In the genomic region with DNA sequence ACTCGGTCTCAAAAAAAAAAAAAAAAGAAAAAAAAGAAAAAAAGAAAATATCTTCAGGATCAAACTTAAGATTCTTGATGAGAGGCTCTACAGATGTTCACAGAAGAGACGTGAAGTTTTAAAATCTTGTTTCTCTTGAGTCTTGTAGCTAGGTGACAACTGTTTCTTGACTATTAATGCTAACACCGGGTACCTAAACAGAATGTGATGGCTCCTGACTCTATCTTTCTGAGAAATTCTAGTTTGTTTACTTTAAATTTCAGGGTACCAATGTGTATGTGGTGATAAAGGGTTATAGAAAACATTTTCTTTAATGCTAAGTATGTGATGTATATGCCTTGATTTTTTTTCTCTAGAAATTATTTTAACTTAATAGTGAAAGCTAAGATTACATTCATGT, we compare ENCODE assay signal across 15 cellular contexts. TPM values are rescaled to one million over a fixed set of nuclear protein-coding genes. Genes with fewer than 3 reads are reported as not detected.
A peak's percentile ranks its signal among the peaks of the same experiment; 100 is the strongest.
DNase-seq lines count a peak whose midpoint lies in the region; ATAC-seq and TF ChIP-seq lines count a peak whose summit lies in the region.
"Had no signal": no experiment of that assay in that cellular context is flagged by ENCODE, and none has a peak within 500 bp of the region (broad histone marks: within the 10 kb centered on the region; RNA-seq: fewer than 3 reads in every experiment).

No MANE protein-coding gene starts in this region.

- peaks cover 40% of the 10 kb centered on the region for H3K4me1 ChIP-seq in CD4-positive, CD25-positive, alpha-beta regulatory T cell (ENCODE audit: control insufficient read depth, insufficient read depth, low read length, poor library complexity, severe bottlenecking)
- peaks cover 27% of the 10 kb centered on the region for H3K4me1 ChIP-seq in osteoblast (ENCODE audit: insufficient read depth, low read length)

- no peaks in the 10 kb centered on the region for H3K9me3 ChIP-seq in CD4-positive, CD25-positive, alpha-beta regulatory T cell (ENCODE audit: control insufficient read depth in 2 of 2, low read length in 2 of 2)
- no peaks in the 10 kb centered on the region for H3K9me3 ChIP-seq in osteoblast (ENCODE audit: low read depth, low read length)
- H3K9me3 ChIP-seq: BLaER1, colonic mucosa, sigmoid colon had no signal

- H3K27ac Mint-ChIP-seq in CD4-positive, CD25-positive, alpha-beta regulatory T cell: peak overlapping the region; percentile 67 to 92 (median 79)

- H4K20me1 ChIP-seq in osteoblast (ENCODE audit: insufficient read depth, low read length): peaks cover 73% of the 10 kb centered on the region

- TF ChIP-seq CTCF in 22Rv1 (IDR thresholded peaks at IDR 0.05): no peak
- no peak for TF ChIP-seq CTCF in brain microvascular endothelial cell (IDR thresholded peaks at IDR 0.05; ENCODE audit: low read depth, low read length, missing control alignments)
- no peak for TF ChIP-seq CTCF in osteoblast (IDR thresholded peaks at IDR 0.05; ENCODE audit: extremely low read depth, low read depth, low read length)

- in situ Hi-C loops in brain microvascular endothelial cell (cut with HindIII; ENCODE audit: low pct_ligation_motif_present, low sequenced_read_pairs): no loop called here

- H3K79me2 ChIP-seq in osteoblast (ENCODE audit: insufficient read depth, low read length): peaks cover 95% of the 10 kb centered on the region

- H3K36me3 Mint-ChIP-seq in CD4-positive, CD25-positive, alpha-beta regulatory T cell: peaks cover 19% of the 10 kb centered on the region

- H3K4me3 ChIP-seq in CD4-positive, CD25-positive, alpha-beta regulatory T cell (ENCODE audit: low read depth, low read length): no peak overlapping the region
- H3K4me3 ChIP-seq in brain microvascular endothelial cell (ENCODE audit: low read depth, low read length) (no peak overlapping the region), osteoblast (ENCODE audit: insufficient read depth, low read length) (no peak overlapping the region)
- H3K4me3 ChIP-seq: BLaER1, colonic mucosa, sigmoid colon, SK-N-MC had no signal

- H3K9me3 Mint-ChIP-seq in CD4-positive, CD25-positive, alpha-beta regulatory T cell: no peaks in the 10 kb centered on the region
- H3K9me3 Mint-ChIP-seq: neural crest cell had no signal

- no peak overlapping the region for H3K4me2 ChIP-seq in osteoblast (ENCODE audit: insufficient read depth, low read length)
- H3K4me2 ChIP-seq: BLaER1 had no signal

- peak in 1 of 3 donors; percentile 46 for DNase-seq in CD4-positive, CD25-positive, alpha-beta regulatory T cell
- DNase-seq in brain microvascular endothelial cell (no peak), osteoblast (ENCODE audit: insufficient read length, low spot score, missing footprints) (no peak), NCI-H1436 treated with DMSO at 0.1 percent for 48 hours (lab: John Stamatoyannopoulos, UW) (no peak), activated gamma-delta T cell (lab: John Stamatoyannopoulos, UW) (no peak), SIG-M5 (lab: John Stamatoyannopoulos, UW) (no peak)
- DNase-seq: colonic mucosa, EL, Kasumi-1, left ventricle myocardium superior, sigmoid colon had no signal

- H3K36me3 ChIP-seq in CD4-positive, CD25-positive, alpha-beta regulatory T cell (ENCODE audit: control insufficient read depth, insufficient read depth, low read length): peaks cover 35% of the 10 kb centered on the region
- H3K36me3 ChIP-seq in brain microvascular endothelial cell (replicated peaks) (peaks cover 26% of the 10 kb centered on the region), osteoblast (ENCODE audit: insufficient read depth, low read length) (peaks cover 37% of the 10 kb centered on the region)

- H3K4me1 Mint-ChIP-seq in CD4-positive, CD25-positive, alpha-beta regulatory T cell: peaks cover 34 to 59% (median 48%) of the 10 kb centered on the region in 4 donors

- H2AFZ ChIP-seq in osteoblast (ENCODE audit: low read length): no peak overlapping the region

- H3K27ac ChIP-seq in 22Rv1 (peak overlapping the region; percentile 66), brain microvascular endothelial cell (peak overlapping the region; percentile 1), osteoblast (ENCODE audit: low read depth, low read length) (peak overlapping the region; percentile 81)
- peak overlapping the region; percentile 55 for H3K27ac ChIP-seq in CD4-positive, CD25-positive, alpha-beta regulatory T cell (ENCODE audit: insufficient read depth, low read length, poor library complexity, severe bottlenecking)
- H3K27ac ChIP-seq: BLaER1 had no signal

- H3K4me3 Mint-ChIP-seq in CD4-positive, CD25-positive, alpha-beta regulatory T cell: peak overlapping the region in 3 of 4 donors; percentile 25 to 29 (median 28)
- H3K4me3 Mint-ChIP-seq: neural crest cell had no signal

- peaks cover 4% of the 10 kb centered on the region for H3K27me3 Mint-ChIP-seq in CD4-positive, CD25-positive, alpha-beta regulatory T cell

- ATAC-seq in CD4-positive, CD25-positive, alpha-beta regulatory T cell (ENCODE audit: low read depth in 2 of 2): peak; percentile 53 to 57
- ATAC-seq: left ventricle myocardium superior had no signal

- no peaks in the 10 kb centered on the region for H3K27me3 ChIP-seq in CD4-positive, CD25-positive, alpha-beta regulatory T cell (ENCODE audit: control insufficient read depth, insufficient read depth, low read length)
- H3K27me3 ChIP-seq in brain microvascular endothelial cell (replicated peaks) (no peaks in the 10 kb centered on the region), osteoblast (ENCODE audit: insufficient read depth, low read length) (no peaks in the 10 kb centered on the region)
- H3K27me3 ChIP-seq: BLaER1, colonic mucosa, sigmoid colon had no signal

RNA-seq across cellular contexts. Expression of gene RAC1, which starts 12.5 kb away (rescaled TPM):
- total RNA-seq in CD4-positive, CD25-positive, alpha-beta regulatory T cell: 72.8 TPM
- polyA plus RNA-seq in CD4-positive, CD25-positive, alpha-beta regulatory T cell: 100 to 1,000 TPM; 244 to 419 (median 310) TPM
- 55.4 and 55.7 TPM in 2 replicates for total RNA-seq in osteoblast

RNA-seq across cellular contexts. Expression of gene FAM220A, which starts 38.0 kb away (rescaled TPM):
- 6.8 TPM for total RNA-seq in CD4-positive, CD25-positive, alpha-beta regulatory T cell
- polyA plus RNA-seq in CD4-positive, CD25-positive, alpha-beta regulatory T cell: 1 to 10 TPM; 5.6 to 7.4 (median 5.9) TPM
- total RNA-seq in osteoblast: 20.3 and 25.0 TPM in 2 replicates

Comparison
In these comparisons a context has a peak if more than half of its experiments do, and no peak if none do; other contexts are left out.
1. H3K27ac ChIP-seq: peak in every context shown above with its lines; median percentile 81 in osteoblast; 66 in 22Rv1; 55 in CD4-positive, CD25-positive, alpha-beta regulatory T cell; 1 in brain microvascular endothelial cell.